ENCODE assay signal across 7 cellular contexts in genomic region chr4:7103031-7103598, GRCh38. TPM values are rescaled to one million over a fixed set of nuclear protein-coding genes. Genes with fewer than 3 reads are reported as not detected.
DNase-seq lines count a peak whose midpoint lies in the region; ATAC-seq and TF ChIP-seq lines count a peak whose summit lies in the region.

No MANE protein-coding gene starts in this region.

- no peaks in the 10 kb centered on the region for H3K36me3 Mint-ChIP-seq in brain

- H3K4me3 Mint-ChIP-seq in brain, result peak overlapping the region; percentile 77 to 90 (median 85)

- DNase-seq in NCI-H146 treated with DMSO at 0.1 percent for 48 hours (lab: John Stamatoyannopoulos, UW; ENCODE audit: unreplicated experiment), result peak; percentile 5
- DNase-seq in UCSD-AML1 (lab: John Stamatoyannopoulos, UW; ENCODE audit: unreplicated experiment), result peak; percentile 80
- DNase-seq in iPS-NIHi11 (ENCODE audit: low spot score), result peak; percentile 100

- peaks cover 9% of the 10 kb centered on the region for H3K27me3 Mint-ChIP-seq in brain

- H3K9me3 Mint-ChIP-seq in brain, result no peaks in the 10 kb centered on the region

- H3K27ac ChIP-seq in skin epidermis, result peak overlapping the region in 17 of 21 experiments; percentile 1 to 81 (median 66)

- peaks cover 40% of the 10 kb centered on the region for H3K4me1 Mint-ChIP-seq in brain

- H3K27ac Mint-ChIP-seq in brain, result peak overlapping the region; percentile 44 to 93 (median 77)

- ATAC-seq in GM18498 (IDR thresholded peaks at IDR 0.05; ENCODE audit: unreplicated experiment), result peak; percentile 87
- peak; percentile 74 for ATAC-seq in HG02763 (IDR thresholded peaks at IDR 0.05; ENCODE audit: unreplicated experiment)

- H3K4me3 ChIP-seq in skin epidermis, result peak overlapping the region; percentile 47 to 67 (median 56)

- no peak for TF ChIP-seq CTCF in brain (conservative IDR thresholded peaks at IDR 0.05)

RNA-seq across cellular contexts. Expression of gene GRPEL1, which starts 35.3 kb away (rescaled TPM):
- 34.2 TPM for polyA plus RNA-seq in brain (ENCODE audit: insufficient read depth, low read depth, low replicate concordance)

RNA-seq across cellular contexts. Expression of gene TADA2B, which starts 59.9 kb away (rescaled TPM):
- 14.1 TPM for polyA plus RNA-seq in brain (ENCODE audit: insufficient read depth, low read depth, low replicate concordance)

Comparison
In these comparisons a context has a peak if more than half of its experiments do, and no peak if none do; other contexts are left out.
1. Peak in every context shown above with its lines: DNase-seq, ATAC-seq, H3K4me3 ChIP-seq and H3K27ac ChIP-seq.
2. DNase-seq: peak in every context shown above with its lines; median percentile 100 in iPS-NIHi11; 80 in UCSD-AML1; 5 in NCI-H146 treated with DMSO at 0.1 percent for 48 hours.